Comparison of ENCODE assay signal across 8 cellular contexts in the genomic region with DNA sequence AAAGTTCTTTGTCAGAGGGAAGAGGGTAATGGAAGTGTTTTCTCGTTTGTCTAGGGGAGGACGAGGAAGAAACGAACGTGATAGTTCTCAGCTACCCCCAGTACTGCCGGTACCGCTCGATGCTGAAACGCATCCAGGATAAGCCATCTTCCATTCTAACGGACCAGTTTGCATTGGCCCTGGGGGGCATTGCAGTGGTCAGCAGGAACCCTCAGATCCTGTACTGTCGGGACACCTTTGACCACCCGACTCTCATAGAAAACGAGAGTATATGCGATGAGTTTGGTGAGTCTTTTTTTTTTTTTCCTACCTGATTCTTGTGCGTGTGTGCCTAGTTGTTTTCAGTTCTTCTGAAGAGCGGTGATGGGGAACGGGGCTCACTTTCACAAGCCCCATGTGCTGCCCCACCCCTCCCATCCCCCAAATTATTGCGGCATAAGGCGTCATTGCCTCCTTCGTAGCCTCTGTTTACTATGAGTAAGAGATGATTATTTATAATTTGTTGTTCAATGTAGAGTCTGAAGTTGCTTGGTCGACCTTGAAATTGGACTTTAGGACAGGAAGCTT.
DNase-seq lines count a peak whose midpoint lies in the region; ATAC-seq and TF ChIP-seq lines count a peak whose summit lies in the region.

No MANE protein-coding gene starts in this region.

- peak overlapping the region; percentile 4 for H3K27ac Mint-ChIP-seq in activated CD8-positive, alpha-beta T cell treated with anti-CD3 and anti-CD28 coated beads for 36 hours

- H3K4me1 ChIP-seq in left ventricle myocardium inferior: peaks cover 17% of the 10 kb centered on the region

- CTCF ChIA-PET in activated CD8-positive, alpha-beta T cell treated with anti-CD3 and anti-CD28 coated beads for 36 hours (lab: Charles Lee): no interaction called here

- no peaks in the 10 kb centered on the region for H3K27me3 ChIP-seq in left ventricle myocardium inferior (ENCODE audit: low read depth)

- no peak overlapping the region for H3K4me3 ChIP-seq in left ventricle myocardium inferior

- no peaks in the 10 kb centered on the region for H3K9me3 ChIP-seq in left ventricle myocardium inferior (replicated peaks)

- intact Hi-C loops in activated CD8-positive, alpha-beta T cell treated with anti-CD3 and anti-CD28 coated beads for 36 hours (cut with micrococcal nuclease): no loop called here
- intact Hi-C loops in left ventricle myocardium inferior (cut with micrococcal nuclease) (no loop called here), sciatic nerve (cut with DNase I) (no loop called here)

- H3K9me3 Mint-ChIP-seq in activated CD8-positive, alpha-beta T cell treated with anti-CD3 and anti-CD28 coated beads for 36 hours: peaks cover 1% of the 10 kb centered on the region

- H3K27me3 Mint-ChIP-seq in activated CD8-positive, alpha-beta T cell treated with anti-CD3 and anti-CD28 coated beads for 36 hours: no peaks in the 10 kb centered on the region

- H3K4me1 Mint-ChIP-seq in activated CD8-positive, alpha-beta T cell treated with anti-CD3 and anti-CD28 coated beads for 36 hours (ENCODE audit: low read depth): peaks cover 50% of the 10 kb centered on the region

- H3K36me3 Mint-ChIP-seq in activated CD8-positive, alpha-beta T cell treated with anti-CD3 and anti-CD28 coated beads for 36 hours (ENCODE audit: low read depth): peaks cover 79% of the 10 kb centered on the region

- H3K36me3 ChIP-seq in left ventricle myocardium inferior: no peaks in the 10 kb centered on the region

- peak; percentile 84 for ATAC-seq in GM18498 (IDR thresholded peaks at IDR 0.05; ENCODE audit: unreplicated experiment)
- ATAC-seq in GM19372 (IDR thresholded peaks at IDR 0.05; ENCODE audit: low read depth, unreplicated experiment): peak; percentile 75
- peak; percentile 77 for ATAC-seq in HG02970 (IDR thresholded peaks at IDR 0.05; ENCODE audit: low FRiP score, unreplicated experiment)
- ATAC-seq in activated CD8-positive, alpha-beta T cell treated with anti-CD3 and anti-CD28 coated beads for 36 hours: no peak
- ATAC-seq in sciatic nerve: no peak

- no peak overlapping the region for H3K4me3 Mint-ChIP-seq in activated CD8-positive, alpha-beta T cell treated with anti-CD3 and anti-CD28 coated beads for 36 hours

- DNase-seq in activated CD8-positive, alpha-beta T cell treated with anti-CD3 and anti-CD28 coated beads for 36 hours: no peak
- no peak for DNase-seq in activated CD8-positive, alpha-beta memory T cell treated with anti-CD3 and anti-CD28 coated beads, Interleukin-2, amount 50 U/mL, for 4 hours
- DNase-seq in left ventricle myocardium inferior (no peak), sciatic nerve (ENCODE audit: low spot score) (no peak), 8988T (no peak)

- no peak for TF ChIP-seq CTCF in activated CD8-positive, alpha-beta T cell treated with anti-CD3 and anti-CD28 coated beads for 36 hours (IDR thresholded peaks at IDR 0.05)
- no peak for TF ChIP-seq CTCF in left ventricle myocardium inferior (IDR thresholded peaks at IDR 0.05; ENCODE audit: borderline replicate concordance)

- H3K27ac ChIP-seq in left ventricle myocardium inferior (replicated peaks): no peak overlapping the region

- POLR2A ChIA-PET in activated CD8-positive, alpha-beta T cell treated with anti-CD3 and anti-CD28 coated beads for 36 hours (lab: Charles Lee): no interaction called here

Comparison
In these comparisons a context has a peak if more than half of its experiments do, and no peak if none do; other contexts are left out.
1. ATAC-seq: peak in GM18498 (single experiment), GM19372 (single experiment) and HG02970 (single experiment); none in activated CD8-positive, alpha-beta T cell treated with anti-CD3 and anti-CD28 coated beads for 36 hours (single experiment) and sciatic nerve (single experiment).